ENCODE assay signal across 10 cellular contexts in genomic region chr18:75071484-75071785, GRCh38.
A peak's percentile ranks its signal among the peaks of the same experiment; 100 is the strongest.
DNase-seq lines count a peak whose midpoint lies in the region; ATAC-seq, FAIRE-seq and TF ChIP-seq lines count a peak whose summit lies in the region.
"Had no signal": no experiment of that assay in that cellular context is flagged by ENCODE, and none has a peak within 500 bp of the region (broad histone marks: within the 10 kb centered on the region; RNA-seq: fewer than 3 reads in every experiment).

No MANE protein-coding gene starts in this region.

- H3K36me3 ChIP-seq in suprapubic skin = no peaks in the 10 kb centered on the region

- no peak for ATAC-seq in activated T-cell treated with anti-CD3 and anti-CD28 coated beads, Interleukin-2, amount 50 U/mL, for 72 hours (replicated peaks in 1 of 2)
- no peak for ATAC-seq in T-helper 17 cell
- ATAC-seq in HG02759 (IDR thresholded peaks at IDR 0.05; ENCODE audit: unreplicated experiment) = no peak
- no peak for ATAC-seq in HG02852 (IDR thresholded peaks at IDR 0.05; ENCODE audit: unreplicated experiment)

- no peaks in the 10 kb centered on the region for H3K27me3 Mint-ChIP-seq in activated T-cell treated with anti-CD3 and anti-CD28 coated beads, Interleukin-2, amount 50 U/mL, for 72 hours (ENCODE audit: low read depth)
- H3K27me3 Mint-ChIP-seq in T-helper 17 cell = no peaks in the 10 kb centered on the region
- H3K27me3 Mint-ChIP-seq in immature natural killer cell (ENCODE audit: low read depth in 3 of 3) = peaks cover 0 to 4% (median 1%) of the 10 kb centered on the region in 3 donors

- no peaks in the 10 kb centered on the region for H3K9me3 ChIP-seq in T-helper 17 cell (ENCODE audit: control insufficient read depth, low read length, poor library complexity, severe bottlenecking)
- H3K9me3 ChIP-seq in suprapubic skin = peaks cover 7% of the 10 kb centered on the region

- peak overlapping the region; percentile 68 for H3K27ac ChIP-seq in suprapubic skin

- 85% methylated on average over 9 of the region's 9 CpGs for WGBS in suprapubic skin

- peak overlapping the region; percentile 90 for H3K27ac Mint-ChIP-seq in activated T-cell treated with anti-CD3 and anti-CD28 coated beads, Interleukin-2, amount 50 U/mL, for 72 hours
- H3K27ac Mint-ChIP-seq in T-helper 17 cell = peak overlapping the region; percentile 99
- H3K27ac Mint-ChIP-seq in immature natural killer cell = peak overlapping the region; percentile 92 to 99 (median 96)

- no peak for FAIRE-seq in RCC 7860 (lab: Jason Lieb, UNC)
- FAIRE-seq: H1 had no signal

- H3K4me3 Mint-ChIP-seq in activated T-cell treated with anti-CD3 and anti-CD28 coated beads, Interleukin-2, amount 50 U/mL, for 72 hours = peak overlapping the region; percentile 75 to 84
- peak overlapping the region; percentile 91 for H3K4me3 Mint-ChIP-seq in T-helper 17 cell
- H3K4me3 Mint-ChIP-seq in immature natural killer cell = peak overlapping the region; percentile 79 to 95 (median 86)

- TF ChIP-seq POLR2A in suprapubic skin (IDR thresholded peaks at IDR 0.05) = no peak

- H3K9me3 Mint-ChIP-seq in activated T-cell treated with anti-CD3 and anti-CD28 coated beads, Interleukin-2, amount 50 U/mL, for 72 hours = peaks cover 5 to 6% of the 10 kb centered on the region in 2 donors
- peaks cover 0 to 22% (median 7%) of the 10 kb centered on the region in 6 donors for H3K9me3 Mint-ChIP-seq in immature natural killer cell

- DNase-seq in activated T-cell treated with anti-CD3 and anti-CD28 coated beads, Interleukin-2, amount 50 U/mL, for 72 hours = no peak
- DNase-seq in activated T-cell treated with anti-CD3 and anti-CD28 coated beads, Interleukin-2, amount 50 U/mL, for 1 hour = no peak
- DNase-seq in T-helper 17 cell = no peak
- DNase-seq in immature natural killer cell = no peak
- DNase-seq in suprapubic skin (ENCODE audit: low spot score in 2 of 2) = no peak
- no peak for DNase-seq in RCC 7860 (ENCODE audit: low spot score)
- DNase-seq: NCI-H2171 had no signal

- H3K4me1 ChIP-seq in suprapubic skin = no peaks in the 10 kb centered on the region

- no peak for TF ChIP-seq EP300 in suprapubic skin (IDR thresholded peaks at IDR 0.05)

- peak overlapping the region; percentile 8 for H3K4me3 ChIP-seq in suprapubic skin

- TF ChIP-seq CTCF in suprapubic skin (IDR thresholded peaks at IDR 0.05) = no peak

- H3K27me3 ChIP-seq in suprapubic skin = no peaks in the 10 kb centered on the region

- H3K4me1 Mint-ChIP-seq in activated T-cell treated with anti-CD3 and anti-CD28 coated beads, Interleukin-2, amount 50 U/mL, for 72 hours (ENCODE audit: low read depth) = peaks cover 29% of the 10 kb centered on the region
- H3K4me1 Mint-ChIP-seq in T-helper 17 cell = peaks cover 24% of the 10 kb centered on the region
- peaks cover 35 to 41% of the 10 kb centered on the region in 2 donors for H3K4me1 Mint-ChIP-seq in immature natural killer cell

- H3K36me3 Mint-ChIP-seq in activated T-cell treated with anti-CD3 and anti-CD28 coated beads, Interleukin-2, amount 50 U/mL, for 72 hours (ENCODE audit: insufficient read depth in 2 of 2) = peaks cover 6 to 13% of the 10 kb centered on the region in 2 donors
- H3K36me3 Mint-ChIP-seq in T-helper 17 cell (ENCODE audit: low read depth) = peaks cover 4% of the 10 kb centered on the region
- peaks cover 17 to 22% (median 19%) of the 10 kb centered on the region in 3 donors for H3K36me3 Mint-ChIP-seq in immature natural killer cell
